In genomic region chrX:130285069-130285620, GRCh38 we compare ENCODE assay signal across 21 cellular contexts.
"Had no signal": no experiment of that assay in that cellular context is flagged by ENCODE, and none has a peak within 500 bp of the region (broad histone marks: within the 10 kb centered on the region; RNA-seq: fewer than 3 reads in every experiment).

No MANE protein-coding gene starts in this region.

- H3K4me3 ChIP-seq: cardiac muscle cell, gastroesophageal sphincter, pancreas, psoas muscle, right atrium auricular region, tibial artery had no signal

- H3K27ac ChIP-seq: cardiac muscle cell, gastroesophageal sphincter, pancreas, psoas muscle, right atrium auricular region, tibial artery had no signal

- H3K9me3 ChIP-seq: gastroesophageal sphincter, pancreas, psoas muscle, right atrium auricular region, tibial artery had no signal

- H3K36me3 ChIP-seq: cardiac muscle cell, gastroesophageal sphincter, pancreas, right atrium auricular region, tibial artery had no signal

- H3K4me1 ChIP-seq: gastroesophageal sphincter, pancreas, psoas muscle, right atrium auricular region, tibial artery had no signal

- H3K27me3 ChIP-seq: cardiac muscle cell, gastroesophageal sphincter, pancreas, right atrium auricular region, tibial artery had no signal

- DNase-seq: activated CD4-positive, alpha-beta memory T cell treated with anti-CD3 and anti-CD28 coated beads for 36 hours; activated CD4-positive, alpha-beta T cell treated with anti-CD3 and anti-CD28 coated beads for 4 hours; activated CD4-positive, CD25-positive, alpha-beta regulatory T cell; activated effector memory CD4-positive, alpha-beta T cell treated with Interleukin-2 at 50 U/mL for 16 hours; activated naive CD4-positive, alpha-beta T cell treated with anti-CD3 and anti-CD28 coated beads for 36 hours; activated naive CD8-positive, alpha-beta T cell treated with anti-CD3 and anti-CD28 coated beads, Interleukin-2, amount 10 ng/mL, durations not matched to agents 7 days and 5 days; activated T-cell treated with anti-CD3 and anti-CD28 coated beads, Interleukin-2, amount 50 U/mL, for 72 hours; amygdala; effector CD4-positive, alpha-beta T cell; head of caudate nucleus; hypothalamus; left ventricle myocardium superior; nephron progenitor cell; pancreas; psoas muscle; stimulated activated CD4-positive, alpha-beta T cell treated with anti-CD3 and anti-CD28 coated beads, Interleukin-4, amount 100 ng/mL, for 4 hours; T-helper 17 cell; tibial artery had no signal

- ATAC-seq: activated T-cell treated with anti-CD3 and anti-CD28 coated beads, Interleukin-2, amount 50 U/mL, for 72 hours; gastroesophageal sphincter; left ventricle myocardium superior; pancreas; psoas muscle; T-helper 17 cell had no signal
